1 cellular context compared by ENCODE assay signal in genomic region chr1:160237558-160237957, GRCh38.
A peak's percentile ranks its signal among the peaks of the same experiment; 100 is the strongest.
TF ChIP-seq lines count a peak whose summit lies in the region.

No MANE protein-coding gene starts in this region.

TF ChIP-seq in HepG2, 621 proteins besides CTCF, POLR2A, EP300 and RAD21:
- TF ChIP-seq ZNF121 (CRISPR knock-in tag; IDR thresholded peaks at IDR 0.05), result 0 out of 2 replicates have a peak, but pooled peaks have one; percentile 60
- no peak for TF ChIP-seq ZBTB33 (CRISPR knock-in tag; IDR thresholded peaks at IDR 0.05)
TF ChIP-seq in HepG2: peak in this region for 1.
